36 cellular contexts compared by ENCODE assay signal in the genomic region with DNA sequence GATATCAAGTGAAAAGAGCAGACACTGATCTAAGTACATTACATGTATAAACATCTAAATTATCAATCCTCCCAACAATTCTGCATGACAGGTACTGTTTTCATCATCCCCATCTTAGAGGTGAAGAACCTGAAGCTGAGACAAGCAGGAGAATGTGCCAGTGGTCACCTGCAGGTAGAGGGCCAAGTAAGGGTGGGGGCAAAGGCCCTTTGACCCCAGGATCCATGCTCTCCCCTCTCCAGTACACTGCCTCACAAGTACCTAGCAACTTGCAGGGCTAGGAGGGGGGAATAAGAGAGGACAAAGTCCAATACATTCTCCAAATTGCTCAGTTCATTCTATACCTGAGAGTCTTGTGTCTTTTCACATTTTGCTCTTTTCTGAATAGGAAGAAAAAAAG.
"Had no signal": no experiment of that assay in that cellular context is flagged by ENCODE, and none has a peak within 500 bp of the region (broad histone marks: within the 10 kb centered on the region; RNA-seq: fewer than 3 reads in every experiment).

No MANE protein-coding gene starts in this region.

- H3K36me3 ChIP-seq: breast epithelium had no signal

- H3K36me3 Mint-ChIP-seq: activated naive CD4-positive, alpha-beta T cell treated with anti-CD3 and anti-CD28 coated beads, Interleukin-2, amount 50 U/mL, for 72 hours had no signal

- H3K4me1 Mint-ChIP-seq: activated CD4-positive, alpha-beta memory T cell treated with anti-CD3 and anti-CD28 coated beads, Interleukin-2, amount 10 ng/mL, durations not matched to agents 7 days and 5 days; activated CD4-positive, alpha-beta T cell treated with anti-CD3 and anti-CD28 coated beads for 36 hours; activated CD4-positive, alpha-beta T cell treated with anti-CD3 and anti-CD28 coated beads, Interleukin-2, amount 10 ng/mL, durations not matched to agents 7 days and 5 days; activated T-helper 17 cell treated with anti-CD3 and anti-CD28 coated beads, Interleukin-2, amount 50 U/mL, for 72 hours; WTC11 had no signal

- DNase-seq: activated CD4-positive, alpha-beta memory T cell treated with anti-CD3 and anti-CD28 coated beads, Interleukin-2, amount 10 ng/mL, durations not matched to agents 7 days and 5 days; activated CD4-positive, alpha-beta T cell treated with anti-CD3 and anti-CD28 coated beads for 1 hour; activated CD4-positive, alpha-beta T cell treated with anti-CD3 and anti-CD28 coated beads for 36 hours; activated CD4-positive, alpha-beta T cell treated with anti-CD3 and anti-CD28 coated beads for 48 hours; activated CD4-positive, alpha-beta T cell treated with anti-CD3 and anti-CD28 coated beads, Interleukin-2, amount 10 ng/mL, durations not matched to agents 7 days and 5 days; activated CD4-positive, alpha-beta T cell treated with anti-CD3 and anti-CD28 coated beads, Interleukin-2, amount 50 U/mL, for 48 hours; activated CD4-positive, CD25-positive, alpha-beta regulatory T cell; activated CD8-positive, alpha-beta memory T cell treated with anti-CD3 and anti-CD28 coated beads, Interleukin-2, amount 50 U/mL, for 4 hours; activated effector memory CD4-positive, alpha-beta T cell treated with anti-CD3 and anti-CD28 coated beads, Interleukin-2, amount 50 U/mL, for 16 hours; activated gamma-delta T cell treated with Interleukin-2 at 50 U/mL for 16 hours; activated naive CD4-positive, alpha-beta T cell; activated naive CD4-positive, alpha-beta T cell treated with anti-CD3 and anti-CD28 coated beads for 36 hours; activated naive CD4-positive, alpha-beta T cell treated with anti-CD3 and anti-CD28 coated beads, Interleukin-2, amount 50 U/mL, for 16 hours; activated naive CD8-positive, alpha-beta T cell treated with anti-CD3 and anti-CD28 coated beads for 36 hours; activated T-cell treated with anti-CD3 and anti-CD28 coated beads for 4 hours; activated T-cell treated with anti-CD3 and anti-CD28 coated beads, Interleukin-2, amount 50 U/mL, for 1 hour; activated T-cell treated with anti-CD3 and anti-CD28 coated beads, Interleukin-2, amount 50 U/mL, for 72 hours; adrenal gland; amniotic stem cell; aorta; body of pancreas; brain microvascular endothelial cell; central memory CD4-positive, alpha-beta T cell; T-helper 1 cell; T-helper 2 cell; T-helper 9 cell; WERI-Rb-1 had no signal

- H3K4me1 ChIP-seq: adrenal gland, body of pancreas, breast epithelium had no signal

- H3K9me3 ChIP-seq: adrenal gland, body of pancreas, breast epithelium had no signal

- H3K27me3 Mint-ChIP-seq: activated CD4-positive, alpha-beta memory T cell treated with anti-CD3 and anti-CD28 coated beads, Interleukin-2, amount 10 ng/mL, durations not matched to agents 7 days and 5 days; activated CD4-positive, alpha-beta T cell treated with anti-CD3 and anti-CD28 coated beads for 36 hours; activated CD4-positive, alpha-beta T cell treated with anti-CD3 and anti-CD28 coated beads, Interleukin-2, amount 10 ng/mL, durations not matched to agents 7 days and 5 days; activated naive CD8-positive, alpha-beta T cell treated with anti-CD3 and anti-CD28 coated beads for 36 hours; activated T-helper 17 cell treated with anti-CD3 and anti-CD28 coated beads, Interleukin-2, amount 50 U/mL, for 72 hours had no signal

- H3K27me3 ChIP-seq: adrenal gland, body of pancreas, brain microvascular endothelial cell, breast epithelium had no signal

- FAIRE-seq: colon had no signal

- H3K9me3 Mint-ChIP-seq: activated CD4-positive, alpha-beta memory T cell treated with anti-CD3 and anti-CD28 coated beads, Interleukin-2, amount 10 ng/mL, durations not matched to agents 7 days and 5 days; activated CD4-positive, alpha-beta T cell treated with anti-CD3 and anti-CD28 coated beads, Interleukin-2, amount 10 ng/mL, durations not matched to agents 7 days and 5 days; activated naive CD4-positive, alpha-beta T cell treated with anti-CD3 and anti-CD28 coated beads for 36 hours; activated naive CD4-positive, alpha-beta T cell treated with anti-CD3 and anti-CD28 coated beads, Interleukin-2, amount 50 U/mL, for 72 hours; activated naive CD8-positive, alpha-beta T cell treated with anti-CD3 and anti-CD28 coated beads for 36 hours; activated T-cell treated with anti-CD3 and anti-CD28 coated beads, Interleukin-2, amount 50 U/mL, for 72 hours; activated T-helper 1 cell treated with anti-CD3 and anti-CD28 coated beads, Interleukin-12 subunit alpha, Interleukin-12 subunit beta, Interleukin-2, Interleukin-4 antibody, amounts not matched to agents 30 ng/mL and 10 ng/mL and 1 ng/mL, durations not matched to agents 14 hours and 24 hours and 36 hours; activated T-helper 17 cell treated with anti-CD3 and anti-CD28 coated beads, Interleukin-2, amount 50 U/mL, for 72 hours; T-helper 1 cell treated with Interleukin-12 subunit alpha and Interleukin-12 subunit beta and Interleukin-4 antibody, amounts not matched to agents 30 μg/mL and 1 μg/mL, for 36 hours; T-helper 2 cell treated with Interferon-gamma antibody and Interleukin-4, amounts not matched to agents 5 μg/mL and 100 μg/mL, for 36 hours; WTC11 had no signal

- H3K27ac ChIP-seq: adrenal gland, body of pancreas, brain microvascular endothelial cell, breast epithelium, WERI-Rb-1 had no signal

- H3K27ac Mint-ChIP-seq: activated CD4-positive, alpha-beta memory T cell treated with anti-CD3 and anti-CD28 coated beads, Interleukin-2, amount 10 ng/mL, durations not matched to agents 7 days and 5 days; activated CD4-positive, alpha-beta T cell treated with anti-CD3 and anti-CD28 coated beads for 36 hours; activated CD4-positive, alpha-beta T cell treated with anti-CD3 and anti-CD28 coated beads, Interleukin-2, amount 10 ng/mL, durations not matched to agents 7 days and 5 days; activated naive CD4-positive, alpha-beta T cell treated with anti-CD3 and anti-CD28 coated beads for 36 hours; activated naive CD4-positive, alpha-beta T cell treated with anti-CD3 and anti-CD28 coated beads, Interleukin-2, amount 50 U/mL, for 72 hours; activated naive CD8-positive, alpha-beta T cell treated with anti-CD3 and anti-CD28 coated beads for 36 hours; activated T-cell treated with anti-CD3 and anti-CD28 coated beads, Interleukin-2, amount 50 U/mL, for 72 hours; activated T-helper 1 cell treated with anti-CD3 and anti-CD28 coated beads, Interleukin-12 subunit alpha, Interleukin-12 subunit beta, Interleukin-2, Interleukin-4 antibody, amounts not matched to agents 30 ng/mL and 10 ng/mL and 1 ng/mL, durations not matched to agents 14 hours and 24 hours and 36 hours; activated T-helper 17 cell treated with anti-CD3 and anti-CD28 coated beads, Interleukin-2, amount 50 U/mL, for 72 hours; T-helper 1 cell treated with Interleukin-12 subunit alpha and Interleukin-12 subunit beta and Interleukin-4 antibody, amounts not matched to agents 30 μg/mL and 1 μg/mL, for 36 hours; T-helper 2 cell treated with Interferon-gamma antibody and Interleukin-4, amounts not matched to agents 5 μg/mL and 100 μg/mL, for 36 hours; WTC11 had no signal

- H3K4me3 Mint-ChIP-seq: activated CD4-positive, alpha-beta memory T cell treated with anti-CD3 and anti-CD28 coated beads, Interleukin-2, amount 10 ng/mL, durations not matched to agents 7 days and 5 days; activated CD4-positive, alpha-beta T cell treated with anti-CD3 and anti-CD28 coated beads for 36 hours; activated CD4-positive, alpha-beta T cell treated with anti-CD3 and anti-CD28 coated beads, Interleukin-2, amount 10 ng/mL, durations not matched to agents 7 days and 5 days; activated naive CD4-positive, alpha-beta T cell treated with anti-CD3 and anti-CD28 coated beads for 36 hours; activated naive CD8-positive, alpha-beta T cell treated with anti-CD3 and anti-CD28 coated beads for 36 hours; activated T-cell treated with anti-CD3 and anti-CD28 coated beads, Interleukin-2, amount 50 U/mL, for 72 hours; activated T-helper 1 cell treated with anti-CD3 and anti-CD28 coated beads, Interleukin-12 subunit alpha, Interleukin-12 subunit beta, Interleukin-2, Interleukin-4 antibody, amounts not matched to agents 30 ng/mL and 10 ng/mL and 1 ng/mL, durations not matched to agents 14 hours and 24 hours and 36 hours; activated T-helper 17 cell treated with anti-CD3 and anti-CD28 coated beads, Interleukin-2, amount 50 U/mL, for 72 hours; T-helper 1 cell treated with Interleukin-12 subunit alpha and Interleukin-12 subunit beta and Interleukin-4 antibody, amounts not matched to agents 30 μg/mL and 1 μg/mL, for 36 hours; T-helper 2 cell treated with Interferon-gamma antibody and Interleukin-4, amounts not matched to agents 5 μg/mL and 100 μg/mL, for 36 hours; WTC11 had no signal

- H3K4me3 ChIP-seq: adrenal gland, body of pancreas, breast epithelium had no signal

- ATAC-seq: activated CD4-positive, alpha-beta T cell treated with anti-CD3 and anti-CD28 coated beads for 36 hours; activated CD4-positive, CD25-positive, alpha-beta regulatory T cell treated with anti-CD3 and anti-CD28 coated beads, Interleukin-2, amount 50 U/mL, for 24 hours; activated naive CD4-positive, alpha-beta T cell treated with anti-CD3 and anti-CD28 coated beads, Interleukin-2, amount 50 U/mL, for 72 hours; activated T-cell treated with anti-CD3 and anti-CD28 coated beads, Interleukin-2, amount 50 U/mL, for 72 hours; activated T-helper 17 cell treated with anti-CD3 and anti-CD28 coated beads, Interleukin-2, amount 50 U/mL, for 72 hours; body of pancreas; WTC11 had no signal
